ENCODE assay signal across 19 cellular contexts in the genomic region with DNA sequence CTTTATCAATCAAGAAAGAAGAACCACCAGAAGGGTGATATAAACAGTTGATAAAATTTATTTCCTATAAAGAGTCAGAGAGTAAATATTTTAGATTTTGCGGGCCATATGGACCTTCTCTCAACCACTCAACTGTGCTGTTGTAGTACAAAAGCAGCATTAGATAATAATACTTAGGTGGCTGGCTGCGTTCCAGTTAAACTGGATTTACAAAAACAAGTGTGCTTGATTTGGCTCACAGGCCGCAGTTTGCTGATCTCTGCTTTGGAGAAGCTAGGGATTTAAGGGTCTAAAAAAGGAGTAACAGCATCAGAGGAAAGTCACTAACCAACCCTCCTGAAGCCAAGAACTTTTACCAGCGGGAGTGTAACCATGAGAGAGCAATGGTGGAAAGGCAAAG.
DNase-seq lines count a peak whose midpoint lies in the region; FAIRE-seq and TF ChIP-seq lines count a peak whose summit lies in the region.
"Had no signal": no experiment of that assay in that cellular context is flagged by ENCODE, and none has a peak within 500 bp of the region (broad histone marks: within the 10 kb centered on the region; RNA-seq: fewer than 3 reads in every experiment).

No MANE protein-coding gene starts in this region.

- H4K5ac ChIP-seq in H1 (ENCODE audit: insufficient read length, low read depth, low read length) = no peak overlapping the region

- H3K56ac ChIP-seq in H1 (replicated peaks; ENCODE audit: insufficient read length, low read depth, low read length) = no peak overlapping the region

- H3K9me3 ChIP-seq in cardiac muscle cell (ENCODE audit: low read depth) (no peaks in the 10 kb centered on the region), H1 (ENCODE audit: insufficient read depth in 2 of 2, low read depth in 1 of 2, low read length in 1 of 2) (no peaks in the 10 kb centered on the region)
- H3K9me3 ChIP-seq: left ventricle myocardium inferior, SJCRH30 had no signal

- no peak overlapping the region for H3K4ac ChIP-seq in H1 (replicated peaks; ENCODE audit: insufficient read length, low read depth, low read length)

- intact Hi-C loops in cardiac septum (cut with DNase I) = no loop called here

- H3K4me3 ChIP-seq in cardiac muscle cell (no peak overlapping the region), H1 (ENCODE audit: extremely low read depth in 1 of 4, insufficient read depth in 2 of 4, low read depth in 3 of 4, low read length in 4 of 4) (no peak overlapping the region)
- H3K4me3 ChIP-seq: left ventricle myocardium inferior, SJCRH30 had no signal

- H2BK12ac ChIP-seq in H1 (ENCODE audit: low read depth, low read length) = no peak overlapping the region

- POLR2A ChIA-PET in H1 (lab: Charles Lee; ENCODE audit: partially characterized antibody) = no interaction called here

- TF ChIP-seq RAD21 in H1 (IDR thresholded peaks at IDR 0.05 in 1 of 2, conservative IDR thresholded peaks at IDR 0.05 in 1 of 2; ENCODE audit: low read depth in 2 of 2, low read length in 2 of 2) = no peak

- FAIRE-seq in H1 (lab: Jason Lieb, UNC) = no peak
- FAIRE-seq: H54 had no signal

- CTCF ChIA-PET in H1 (lab: Charles Lee; ENCODE audit: partially characterized antibody) = no interaction called here

- no peaks in the 10 kb centered on the region for H3K27me3 ChIP-seq in cardiac muscle cell
- no peaks in the 10 kb centered on the region for H3K27me3 ChIP-seq in H1 (replicated peaks in 1 of 4; ENCODE audit: control insufficient read depth in 3 of 4, extremely low read depth in 1 of 4, insufficient read depth in 3 of 4, low read length in 3 of 4)
- H3K27me3 ChIP-seq: SJCRH30 had no signal

- no peak overlapping the region for H4K91ac ChIP-seq in H1 (replicated peaks; ENCODE audit: insufficient read length, low read length)

- no peak overlapping the region for H2BK5ac ChIP-seq in H1 (ENCODE audit: low read depth, low read length)

- H3K9ac ChIP-seq in H1 (replicated peaks in 1 of 4; ENCODE audit: extremely low read depth in 1 of 4, low read depth in 3 of 4, low read length in 3 of 4) = no peak overlapping the region

- no peak overlapping the region for H4K8ac ChIP-seq in H1 (ENCODE audit: extremely low read depth, insufficient read depth, low read length)

- no peak overlapping the region for H3K23ac ChIP-seq in H1 (ENCODE audit: insufficient read length)

- no peaks in the 10 kb centered on the region for H3K79me1 ChIP-seq in H1 (ENCODE audit: low read depth, low read length)

- no peaks in the 10 kb centered on the region for H3K79me2 ChIP-seq in H1 (ENCODE audit: control insufficient read depth in 1 of 2, insufficient read depth in 2 of 2, low read length in 2 of 2)

- peak in 1 of 2 donors; percentile 53 for DNase-seq in cardiac muscle cell (ENCODE audit: low read depth in 1 of 2, low spot score in 1 of 2)
- DNase-seq in cardiac septum (ENCODE audit: low spot score) = no peak
- DNase-seq in NCI-H446 treated with DMSO at 0.1 percent for 48 hours (lab: John Stamatoyannopoulos, UW) = peak; percentile 70
- no peak for DNase-seq in H1 (ENCODE audit: low read depth in 1 of 2, low spot score in 2 of 2)
- no peak for DNase-seq in activated CD4-positive, CD25-positive, alpha-beta regulatory T cell (lab: John Stamatoyannopoulos, UW)
- no peak for DNase-seq in NCI-H187 (lab: John Stamatoyannopoulos, UW)
- DNase-seq in activated naive CD4-positive, alpha-beta T cell treated with anti-CD3 and anti-CD28 coated beads, Interleukin-2, amount 50 U/mL, for 16 hours = no peak
- no peak for DNase-seq in SKM-1 treated with dmso at 0.1 percent for 144 hours (lab: John Stamatoyannopoulos, UW; ENCODE audit: unreplicated experiment)
- DNase-seq: aorta; foreskin melanocyte; hippocampal formation; left ventricle myocardium inferior; NCI-H1436; posterior cingulate gyrus; SJCRH30; stimulated activated CD4-positive, alpha-beta T cell treated with anti-CD3 and anti-CD28 coated beads, Interleukin-15, amount 100 ng/mL, for 24 hours; T-helper 2 cell had no signal

- H2BK20ac ChIP-seq in H1 (ENCODE audit: low read length) = no peak overlapping the region

- WGBS in H1 (ENCODE audit: extremely low coverage in 1 of 2, insufficient coverage in 1 of 2, insufficient read length in 1 of 2, insufficient replicate concordance in 2 of 2, low coverage in 1 of 2, low lambda C conversion rate in 2 of 2, missing lambda C conversion rate in 1 of 2), 2 experiments = 99% methylated on average over 4 of the region's 4 CpGs; no CpG with 5 or more reads in 1 of the 2 experiments

- no peaks in the 10 kb centered on the region for H3K4me1 ChIP-seq in cardiac muscle cell (ENCODE audit: low read depth)
- peaks cover 0 to 3% (median 0%) of the 10 kb centered on the region in 4 experiments; a peak in 1 of 7 replicates for H3K4me1 ChIP-seq in H1 (replicated peaks in 1 of 4; ENCODE audit: control insufficient read depth in 3 of 4, insufficient read depth in 4 of 4, low read length in 3 of 4)
- H3K4me1 ChIP-seq: left ventricle myocardium inferior, SJCRH30 had no signal

- no peak overlapping the region for H2BK15ac ChIP-seq in H1 (ENCODE audit: low read length)

- TF ChIP-seq POLR2A in H1 (IDR thresholded peaks at IDR 0.05; ENCODE audit: control extremely low read depth in 1 of 2, low read depth in 2 of 2, low read length in 2 of 2) = no peak

- no peak overlapping the region for H3K14ac ChIP-seq in H1 (ENCODE audit: insufficient read length)

- no peaks in the 10 kb centered on the region for H3K23me2 ChIP-seq in H1 (ENCODE audit: low read depth, low read length)

- H2AK5ac ChIP-seq in H1 (ENCODE audit: low read depth, low read length) = no peak overlapping the region

- no peak overlapping the region for H3K18ac ChIP-seq in H1 (ENCODE audit: extremely low read depth, low read length)

- no peak for TF ChIP-seq EP300 in H1 (IDR thresholded peaks at IDR 0.05; ENCODE audit: borderline replicate concordance in 1 of 2, low read depth in 2 of 2, low read length in 2 of 2)

- no peaks in the 10 kb centered on the region for H4K20me1 ChIP-seq in H1 (replicated peaks in 1 of 2; ENCODE audit: control insufficient read depth in 1 of 2, insufficient read depth in 2 of 2, low read length in 2 of 2)

- no peak for TF ChIP-seq CTCF in cardiac muscle cell (IDR thresholded peaks at IDR 0.05; ENCODE audit: low read depth, low read length)
- TF ChIP-seq CTCF in H1 (IDR thresholded peaks at IDR 0.05; ENCODE audit: control extremely low read depth in 1 of 3, insufficient read depth in 1 of 3, low read depth in 1 of 3, low read length in 3 of 3) = no peak

- peak overlapping the region; percentile 48; the same call in 1 of the 2 replicates for H2AFZ ChIP-seq in H1 (ENCODE audit: low read length)

- H2BK120ac ChIP-seq in H1 (replicated peaks; ENCODE audit: low read depth, low read length) = no peak overlapping the region

- H3K36me3 ChIP-seq in cardiac muscle cell = no peaks in the 10 kb centered on the region
- H3K36me3 ChIP-seq in H1 (ENCODE audit: control insufficient read depth in 2 of 4, insufficient read depth in 4 of 4, low read length in 3 of 4) = no peaks in the 10 kb centered on the region
- H3K36me3 ChIP-seq: left ventricle myocardium inferior, SJCRH30 had no signal

- H3K27ac ChIP-seq in cardiac muscle cell (peak overlapping the region; percentile 27), H1 (ENCODE audit: low read depth, low read length) (no peak overlapping the region)
- H3K27ac ChIP-seq: epithelial cell of prostate, left ventricle myocardium inferior, SJCRH30 had no signal

- no peak overlapping the region for H3K4me2 ChIP-seq in H1 (ENCODE audit: insufficient read depth in 1 of 2, low read depth in 2 of 2, low read length in 2 of 2)

TF ChIP-seq in H1, 55 proteins besides CTCF, POLR2A, EP300 and RAD21:
- TF ChIP-seq CBX5 (IDR thresholded peaks at IDR 0.05; ENCODE audit: low read depth, low read length) (no peak), RFX5 (IDR thresholded peaks at IDR 0.05; ENCODE audit: borderline replicate concordance, low read depth, low read length) (no peak)
